8 cellular contexts compared by ENCODE assay signal in the genomic region with DNA sequence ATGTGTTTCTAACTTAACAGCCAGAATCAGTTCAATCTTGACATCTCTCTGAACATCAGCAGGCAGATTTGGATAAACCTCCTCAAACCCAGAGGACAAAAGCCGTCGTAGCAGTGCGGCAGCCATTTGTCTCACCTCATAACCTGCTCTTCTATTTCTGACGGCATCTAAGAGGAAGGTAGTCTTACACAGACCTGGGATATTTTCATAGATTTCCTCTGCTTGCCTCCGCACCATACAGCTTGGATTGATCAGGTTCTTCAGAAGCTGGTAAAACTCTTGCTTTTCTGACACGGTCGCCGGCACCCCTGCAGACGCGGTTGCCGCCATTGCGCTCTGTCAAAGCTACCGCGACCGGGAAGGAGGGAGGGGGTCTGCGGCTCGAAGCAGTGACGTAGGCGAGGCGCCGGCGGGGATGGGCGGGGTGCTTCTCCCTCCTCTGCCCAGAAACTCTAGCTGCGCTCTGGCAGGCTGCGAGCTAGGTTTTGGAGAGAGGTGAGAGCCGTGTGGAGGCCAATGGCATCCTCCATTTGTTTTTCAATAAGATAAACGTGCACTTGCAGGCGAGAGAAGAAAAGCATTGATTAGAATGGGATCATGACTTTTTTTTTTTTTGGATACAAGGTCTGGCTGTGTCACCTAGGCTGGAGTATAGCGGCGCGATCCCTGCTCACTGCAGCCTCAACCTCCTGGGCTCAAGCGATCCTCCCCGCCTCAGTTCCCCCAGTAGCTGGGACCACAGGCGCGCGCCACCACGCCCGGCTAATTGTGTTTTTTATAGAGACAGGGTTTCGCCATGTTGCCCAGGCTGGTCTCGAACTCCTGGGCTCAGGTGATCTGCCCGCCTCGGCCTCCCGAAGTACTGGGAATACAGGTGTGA. TPM values are rescaled to one million over a fixed set of nuclear protein-coding genes. Genes with fewer than 3 reads are reported as not detected.
DNase-seq lines count a peak whose midpoint lies in the region; ATAC-seq and TF ChIP-seq lines count a peak whose summit lies in the region.

A gene (minus strand): TSS at position 347 of the 880 bp plus-strand sequence. CDS start 17 bp downstream, at position 330.

- DNase-seq in DMS114 treated with DMSO at 0.1 percent for 48 hours (lab: John Stamatoyannopoulos, UW; ENCODE audit: unreplicated experiment) (peak; percentile 75), HuH-7.5 (ENCODE audit: low spot score) (peak; percentile 47), PC-9 (peak; percentile 58 to 72), erythroblast (lab: John Stamatoyannopoulos, UW) (peak; percentile 92 to 94)
- DNase-seq in activated T-cell treated with anti-CD3 and anti-CD28 coated beads, Interleukin-2, amount 50 U/mL, for 24 hours, result peak; percentile 93
- DNase-seq in stimulated activated CD8-positive, alpha-beta memory T cell treated with anti-CD3 and anti-CD28 coated beads, Interleukin-4, amount 100 ng/mL, for 48 hours, result peak; percentile 93

- intact Hi-C loops in PC-9 (cut with micrococcal nuclease; ENCODE audit: unreplicated experiment), result no loop called here

- H4K20me1 ChIP-seq in PC-9 (ENCODE audit: insufficient read depth), result peaks cover 4% of the 10 kb centered on the region; the same call in 1 of the 2 replicates

- peak; percentile 95 for ATAC-seq in GM21528 (IDR thresholded peaks at IDR 0.05; ENCODE audit: low FRiP score, unreplicated experiment)

- peak within 1 kb of the TSS; percentile 81 for H2AFZ ChIP-seq in PC-9

- TF ChIP-seq POLR2A in erythroblast (IDR thresholded peaks at IDR 0.05; ENCODE audit: low read length), result peak; percentile 85

- H3K79me2 ChIP-seq in PC-9 (ENCODE audit: low read depth), result peaks cover 48% of the 10 kb centered on the region

- H3K9me3 Mint-ChIP-seq in activated T-cell treated with anti-CD3 and anti-CD28 coated beads, Interleukin-2, amount 50 U/mL, for 24 hours, result peaks cover 26% of the 10 kb centered on the region

- POLR2A ChIA-PET in PC-9 (lab: Charles Lee; ENCODE audit: unreplicated experiment), result interaction anchor here (0.6 to 0.7 kb wide), 5 partner anchors 59 to 495 kb away, joined by 4 to 9 read pairs (median 5); a partner anchor contains a TSS

- H3K4me1 ChIP-seq in PC-9 (replicated peaks; ENCODE audit: insufficient read depth), result peaks cover 13% of the 10 kb centered on the region; the same call in 1 of the 2 replicates
- H3K4me1 ChIP-seq in mucosa of rectum (ENCODE audit: control insufficient read depth in 2 of 2, insufficient read depth in 2 of 2, low read length in 2 of 2), result peaks cover 9 to 11% of the 10 kb centered on the region in 2 donors

- H3K27ac ChIP-seq in PC-9 (peak within 1 kb of the TSS; percentile 84), mucosa of rectum (ENCODE audit: low read depth in 2 of 2, low read length in 2 of 2) (peak within 1 kb of the TSS; percentile 74 to 78)

- TF ChIP-seq CTCF in PC-9 (conservative IDR thresholded peaks at IDR 0.05), result no peak

- peak within 1 kb of the TSS; percentile 86 to 93 for H3K9ac ChIP-seq in mucosa of rectum (ENCODE audit: low read depth in 1 of 2, low read length in 2 of 2)

- peaks cover 14% of the 10 kb centered on the region; the same call in 1 of the 2 replicates for H3F3A ChIP-seq in PC-9 (ENCODE audit: insufficient read depth, low read depth)

- BruUV-seq in PC-9 (replicated peaks; lab: Mats Ljungman, UMichigan), result no TSS peak

- H3K36me3 ChIP-seq in PC-9 (ENCODE audit: low read depth) (0 out of 2 replicates have a peak, but pooled peaks cover 5% of the 10 kb centered on the region), mucosa of rectum (ENCODE audit: control insufficient read depth in 2 of 2, insufficient read depth in 2 of 2, low read length in 2 of 2) (peaks cover 4 to 8% of the 10 kb centered on the region in 2 donors)

- H3K4me2 ChIP-seq in PC-9, result peak within 1 kb of the TSS; percentile 81

- H3K27me3 ChIP-seq in PC-9 (ENCODE audit: insufficient read depth, low read depth) (no peaks in the 10 kb centered on the region), mucosa of rectum (ENCODE audit: control insufficient read depth in 2 of 2, insufficient read depth in 2 of 2, low read length in 2 of 2) (no peaks in the 10 kb centered on the region)

- CTCF ChIA-PET in PC-9 (lab: Charles Lee), result no interaction called here

- H3K36me3 Mint-ChIP-seq in activated T-cell treated with anti-CD3 and anti-CD28 coated beads, Interleukin-2, amount 50 U/mL, for 24 hours (ENCODE audit: low read depth), result peaks cover 49% of the 10 kb centered on the region

- no peaks in the 10 kb centered on the region for H3K9me3 ChIP-seq in PC-9 (ENCODE audit: insufficient read depth, low read depth)
- no peaks in the 10 kb centered on the region for H3K9me3 ChIP-seq in mucosa of rectum (ENCODE audit: control insufficient read depth in 2 of 2, low read length in 2 of 2)

- H3K27ac Mint-ChIP-seq in activated T-cell treated with anti-CD3 and anti-CD28 coated beads, Interleukin-2, amount 50 U/mL, for 24 hours, result peak within 1 kb of the TSS; percentile 99

- H3K4me3 ChIP-seq in PC-9 (peak within 1 kb of the TSS; percentile 89), mucosa of rectum (ENCODE audit: low read length in 2 of 2) (peak within 1 kb of the TSS; percentile 94 to 100)

- H3K4me3 Mint-ChIP-seq in activated T-cell treated with anti-CD3 and anti-CD28 coated beads, Interleukin-2, amount 50 U/mL, for 24 hours, result peak within 1 kb of the TSS; percentile 98

- no peaks in the 10 kb centered on the region for H3K27me3 Mint-ChIP-seq in activated T-cell treated with anti-CD3 and anti-CD28 coated beads, Interleukin-2, amount 50 U/mL, for 24 hours

- peaks cover 50% of the 10 kb centered on the region for H3K4me1 Mint-ChIP-seq in activated T-cell treated with anti-CD3 and anti-CD28 coated beads, Interleukin-2, amount 50 U/mL, for 24 hours (ENCODE audit: low read depth)

- no peaks in the 10 kb centered on the region for H3K9me2 ChIP-seq in PC-9 (ENCODE audit: insufficient read depth)

RNA-seq across cellular contexts. Expression of the gene that starts here (rescaled TPM):
- 7.4 and 7.9 TPM in 2 replicates for total RNA-seq in PC-9 (2021)

Comparison
In these comparisons a context has a peak if more than half of its experiments do, and no peak if none do; other contexts are left out.
1. Peak in every context shown above with its lines: DNase-seq, ATAC-seq, H3K4me3 ChIP-seq and H3K27ac ChIP-seq.